ENCODE assay signal across 20 cellular contexts in the genomic region with DNA sequence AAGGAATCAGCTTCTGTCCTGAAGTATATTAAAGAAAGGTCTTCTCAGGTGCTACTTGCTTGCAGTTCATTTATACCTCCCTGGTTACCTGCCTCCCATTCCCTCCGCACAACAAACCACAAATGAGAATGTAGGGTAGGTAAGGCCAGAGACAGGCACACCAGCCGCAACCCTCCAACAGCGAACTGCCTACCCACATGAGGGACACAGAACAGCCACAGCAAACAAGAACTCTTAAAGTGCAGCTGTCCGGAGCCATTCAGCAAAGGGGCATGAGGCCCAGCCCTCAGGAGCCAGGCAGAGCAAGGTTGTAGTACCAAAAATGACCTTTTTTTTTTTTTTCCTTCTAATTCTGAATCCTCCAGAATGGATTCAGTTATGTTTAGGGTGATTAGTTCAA. TPM values are rescaled to one million over a fixed set of nuclear protein-coding genes. Genes with fewer than 3 reads are reported as not detected.
DNase-seq lines count a peak whose midpoint lies in the region; ATAC-seq, FAIRE-seq and TF ChIP-seq lines count a peak whose summit lies in the region.
"Had no signal": no experiment of that assay in that cellular context is flagged by ENCODE, and none has a peak within 500 bp of the region (broad histone marks: within the 10 kb centered on the region; RNA-seq: fewer than 3 reads in every experiment).

No MANE protein-coding gene starts in this region.

- H3K27me3 Mint-ChIP-seq in WTC11 (ENCODE audit: low read depth) = no peaks in the 10 kb centered on the region

- no peak overlapping the region for H3K4ac ChIP-seq in trophoblast cell (ENCODE audit: low read depth, low read length)

- H3K27ac ChIP-seq in mesodermal cell (ENCODE audit: low read depth, low read length, severe bottlenecking) (peak overlapping the region; percentile 25), trophoblast cell (ENCODE audit: low read depth, low read length) (peak overlapping the region; percentile 19), mammary epithelial cell (ENCODE audit: insufficient read depth, low read depth, low read length) (no peak overlapping the region)

- H3K79me2 ChIP-seq in trophoblast cell (ENCODE audit: control insufficient read depth, insufficient read depth, low read length, poor library complexity) = peaks cover 4% of the 10 kb centered on the region
- no peaks in the 10 kb centered on the region for H3K79me2 ChIP-seq in mammary epithelial cell (ENCODE audit: insufficient read depth, low read length)

- no peak overlapping the region for H2AK5ac ChIP-seq in trophoblast cell (ENCODE audit: low read length)

- intact Hi-C loops in mammary epithelial cell (cut with micrococcal nuclease) = no loop called here

- H3K4me2 ChIP-seq in trophoblast cell (ENCODE audit: low read length) (no peak overlapping the region), mammary epithelial cell (ENCODE audit: insufficient read depth, low read depth, low read length) (no peak overlapping the region)

- ATAC-seq in WTC11 = no peak
- ATAC-seq: HCT116 had no signal

- no peak overlapping the region for H4K91ac ChIP-seq in trophoblast cell (ENCODE audit: low read depth, low read length)

- H3K4me3 ChIP-seq in NT2/D1 (ENCODE audit: insufficient read length, low read depth) = no peak overlapping the region
- H3K4me3 ChIP-seq in mesodermal cell (ENCODE audit: extremely low read depth, insufficient read depth, low read length, poor library complexity, severe bottlenecking) = no peak overlapping the region
- H3K4me3 ChIP-seq in trophoblast cell (ENCODE audit: low read depth, low read length) = no peak overlapping the region
- H3K4me3 ChIP-seq in mammary epithelial cell (replicated peaks in 1 of 3; ENCODE audit: insufficient read depth in 1 of 3, low read depth in 2 of 3, low read length in 3 of 3) = no peak overlapping the region

- H3K9ac ChIP-seq in NT2/D1 (ENCODE audit: insufficient read length, low read depth) = peak overlapping the region; percentile 17
- H3K9ac ChIP-seq in trophoblast cell (ENCODE audit: low read length) = no peak overlapping the region
- no peak overlapping the region for H3K9ac ChIP-seq in mammary epithelial cell (ENCODE audit: insufficient read depth, low read length)

- peak overlapping the region; percentile 8 for H2BK5ac ChIP-seq in trophoblast cell (ENCODE audit: low read depth, low read length, poor library complexity)

- peaks cover 27% of the 10 kb centered on the region for H3K4me1 ChIP-seq in NT2/D1 (ENCODE audit: insufficient read depth, insufficient read length)
- H3K4me1 ChIP-seq in mesodermal cell (ENCODE audit: control insufficient read depth, insufficient read depth, low read length, poor library complexity, severe bottlenecking) = peaks cover 3% of the 10 kb centered on the region
- H3K4me1 ChIP-seq in trophoblast cell (ENCODE audit: control insufficient read depth in 1 of 2, insufficient read depth in 2 of 2, low read length in 2 of 2) = peaks cover 22% of the 10 kb centered on the region in 2 experiments
- no peaks in the 10 kb centered on the region for H3K4me1 ChIP-seq in mammary epithelial cell (ENCODE audit: insufficient read depth, low read length)

- H4K20me1 ChIP-seq in mammary epithelial cell (ENCODE audit: insufficient read depth, low read length) = no peaks in the 10 kb centered on the region

- H2AFZ ChIP-seq in trophoblast cell (ENCODE audit: insufficient read depth, low read length, poor library complexity) (no peak overlapping the region), mammary epithelial cell (ENCODE audit: low read depth, low read length) (no peak overlapping the region)

- CTCF ChIA-PET in WTC11 (lab: Charles Lee) = interaction anchor here (0.8 to 2.8 kb wide), 9 partner anchors 12 to 103 kb away, joined by 3 to 20 read pairs (median 3); partner anchors contain the start of gene SPSB4
- CTCF ChIA-PET in mammary epithelial cell (lab: Charles Lee; ENCODE audit: low non-redundant PET) = no interaction called here

- no peak overlapping the region for H2BK120ac ChIP-seq in trophoblast cell (ENCODE audit: insufficient read depth, low read length, poor library complexity)

- no peak overlapping the region for H3K4me3 Mint-ChIP-seq in WTC11
- H3K4me3 Mint-ChIP-seq: CD8-positive, alpha-beta memory T cell; IgD-negative memory B cell had no signal

- no peak for DNase-seq in NT2/D1 (ENCODE audit: low read depth, low spot score)
- no peak for DNase-seq in WTC11 (ENCODE audit: low spot score)
- no peak for DNase-seq in trophoblast cell
- no peak for DNase-seq in mammary epithelial cell
- DNase-seq in D341Med (ENCODE audit: low spot score) = no peak
- DNase-seq in D721Med (ENCODE audit: insufficient read length, low spot score) = no peak
- DNase-seq: ACHN; CD8-positive, alpha-beta memory T cell; GDM1; GOT3; Karpas-422; NCI-H1436; NCI-H2029 treated with DMSO at 0.1 percent for 48 hours; NCI-H748 treated with DMSO at 0.1 percent for 48 hours; SHP77 treated with DMSO at 0.1 percent for 48 hours had no signal

- no peak for FAIRE-seq in D721Med (lab: Jason Lieb, UNC)

- POLR2A ChIA-PET in WTC11 (lab: Charles Lee) = no interaction called here

- no peak overlapping the region for H3K23ac ChIP-seq in trophoblast cell (ENCODE audit: low read length)

- 89 to 96% methylated on average over 3 to 4 of the region's 4 CpGs for WGBS in mesodermal cell (ENCODE audit: insufficient coverage in 2 of 2), 2 experiments
- no CpG with 5 or more reads among the region's 4 CpGs for WGBS in trophoblast cell (ENCODE audit: extremely low coverage, insufficient coverage, insufficient read length)
- 82% methylated on average over 4 of the region's 4 CpGs for WGBS in mammary epithelial cell (ENCODE audit: low coverage, missing lambda C conversion rate)

- H3K36me3 ChIP-seq in NT2/D1 (ENCODE audit: insufficient read depth, insufficient read length, low read length) (peaks cover 8% of the 10 kb centered on the region), mesodermal cell (ENCODE audit: control insufficient read depth, insufficient read depth, low read length) (no peaks in the 10 kb centered on the region), trophoblast cell (ENCODE audit: control insufficient read depth in 1 of 2, insufficient read depth in 2 of 2, low read length in 2 of 2) (peaks cover 0 to 2% of the 10 kb centered on the region in 2 experiments), mammary epithelial cell (ENCODE audit: insufficient read depth, low read length) (no peaks in the 10 kb centered on the region)

- H2BK12ac ChIP-seq in trophoblast cell (ENCODE audit: low read length) = no peak overlapping the region

- H3K9me3 Mint-ChIP-seq in WTC11 = peaks cover 17% of the 10 kb centered on the region

- BruUV-seq in mammary epithelial cell (replicated peaks; lab: Mats Ljungman, UMichigan) = no TSS peak

- dilution Hi-C loops in mammary epithelial cell (cut with HindIII; ENCODE audit: low sequenced_read_pairs) = loop anchor here (5.0 kb wide), 1 partner anchor 44 kb away; no protein-coding TSS in a partner anchor

- H3K27ac Mint-ChIP-seq in WTC11 = peak overlapping the region; percentile 69; the same call in 1 of the 2 replicates
- H3K27ac Mint-ChIP-seq: CD8-positive, alpha-beta memory T cell; IgD-negative memory B cell had no signal

- H3K36me3 Mint-ChIP-seq in WTC11 = peaks cover 22% of the 10 kb centered on the region
- H3K36me3 Mint-ChIP-seq: CD8-positive, alpha-beta memory T cell had no signal

- peaks cover 34% of the 10 kb centered on the region for H3K4me1 Mint-ChIP-seq in WTC11
- H3K4me1 Mint-ChIP-seq: CD8-positive, alpha-beta memory T cell had no signal

- H3K14ac ChIP-seq in trophoblast cell (ENCODE audit: low read length) = no peak overlapping the region

- H3K79me1 ChIP-seq in trophoblast cell (ENCODE audit: low read length) = no peaks in the 10 kb centered on the region

- in situ Hi-C loops in mammary epithelial cell (cut with MboI; ENCODE audit: low sequenced_read_pairs in 2 of 2) = loop anchor here in 1 of 2 donors (10.0 kb wide), 1 partner anchor 209 kb away; no protein-coding TSS in a partner anchor

- H4K12ac ChIP-seq in trophoblast cell (ENCODE audit: low read depth, low read length) = no peak overlapping the region

- TF ChIP-seq CTCF in WTC11 (IDR thresholded peaks at IDR 0.05) = no peak
- no peak for TF ChIP-seq CTCF in mammary epithelial cell (conservative IDR thresholded peaks at IDR 0.05 in 1 of 2, IDR thresholded peaks at IDR 0.05 in 1 of 2; ENCODE audit: extremely low read depth in 1 of 2, insufficient read depth in 1 of 2, low read depth in 1 of 2, low read length in 2 of 2)
- no peak for TF ChIP-seq CTCF in D721Med (IDR thresholded peaks at IDR 0.05; ENCODE audit: insufficient read depth, missing control alignments)

- H3K9me3 ChIP-seq in NT2/D1 (ENCODE audit: insufficient read depth, low read length) (peaks cover 23% of the 10 kb centered on the region), mesodermal cell (ENCODE audit: control insufficient read depth, low read length) (peaks cover 5% of the 10 kb centered on the region), trophoblast cell (ENCODE audit: insufficient read depth, low read depth, low read length) (no peaks in the 10 kb centered on the region), mammary epithelial cell (replicated peaks; ENCODE audit: insufficient read depth, low read length) (no peaks in the 10 kb centered on the region)

- no peak overlapping the region for H4K8ac ChIP-seq in trophoblast cell (ENCODE audit: low read depth, low read length)

- H3K27me3 ChIP-seq in NT2/D1 (ENCODE audit: insufficient read depth, insufficient read length) (no peaks in the 10 kb centered on the region), trophoblast cell (ENCODE audit: insufficient read depth, low read length) (no peaks in the 10 kb centered on the region), mammary epithelial cell (ENCODE audit: insufficient read depth, low read length) (peaks cover 9% of the 10 kb centered on the region)

- no peak overlapping the region for H3K18ac ChIP-seq in trophoblast cell (ENCODE audit: low read length)

TF ChIP-seq in WTC11, 78 proteins besides CTCF, POLR2A, EP300 and RAD21 (continues in another document):
- TF ChIP-seq JAZF1 (CRISPR knock-in tag; IDR thresholded peaks at IDR 0.05) (no peak), NFATC4 (CRISPR knock-in tag; IDR thresholded peaks at IDR 0.05) (no peak), ELF4 (CRISPR knock-in tag; IDR thresholded peaks at IDR 0.05; ENCODE audit: low read depth) (no peak)

RNA-seq across cellular contexts. Expression of gene SPSB4, which starts 52.4 kb away (rescaled TPM):
- total RNA-seq in WTC11 (2021) (19.4 to 19.7 TPM (median 19.6 TPM) in 3 replicates), mammary epithelial cell (not detected)
- polyA plus RNA-seq in mesodermal cell (2013, experiment 1 of 2) = 18.6 TPM
- polyA plus RNA-seq in mesodermal cell (2013, experiment 2 of 2) = 18.7 TPM
- 19.8 and 20.9 TPM in 2 replicates for polyA plus RNA-seq in trophoblast cell (2013)
- polyA plus RNA-seq in mammary epithelial cell = not detected
- polyA minus RNA-seq in mammary epithelial cell = not detected
- total RNA-seq: CD8-positive, alpha-beta memory T cell; MCF 10A; RPMI7951 had no signal
- polyA plus RNA-seq: CD8-positive, alpha-beta memory T cell; IgD-negative memory B cell had no signal

Comparison
In these comparisons a context has a peak if more than half of its experiments do, and no peak if none do; other contexts are left out.
1. RNA of gene SPSB4, which starts 52.4 kb away (total RNA-seq): 19.4 to 19.7 TPM in WTC11; not detected in mammary epithelial cell; every median in the first group is over 10 times any median in the second.